ENCODE assay signal across 8 cellular contexts in the genomic region with DNA sequence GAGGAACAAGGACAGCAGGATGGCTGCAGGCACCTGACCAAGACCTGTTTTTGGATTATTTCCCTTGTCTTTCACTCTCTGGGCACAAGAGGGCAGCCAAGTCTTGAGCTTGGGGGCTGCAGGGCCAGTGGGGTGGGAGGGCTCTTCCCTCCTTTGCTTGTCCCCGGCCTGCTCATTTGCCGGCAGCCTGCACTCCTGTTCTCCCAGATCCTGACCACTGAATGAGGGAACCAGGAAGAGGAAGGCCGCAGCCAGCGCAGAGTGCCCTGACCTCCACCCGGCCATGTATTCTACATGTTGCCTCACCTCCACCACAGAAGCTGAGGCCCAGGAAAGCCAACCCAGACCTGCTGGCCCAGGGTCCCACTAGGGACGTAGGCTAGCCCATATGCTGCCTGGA. TPM values are rescaled to one million over a fixed set of nuclear protein-coding genes. Genes with fewer than 3 reads are reported as not detected.
DNase-seq lines count a peak whose midpoint lies in the region; ATAC-seq, FAIRE-seq and TF ChIP-seq lines count a peak whose summit lies in the region.

No MANE protein-coding gene starts in this region.

- H3K4me3 ChIP-seq in HCT116 (replicated peaks in 1 of 2; ENCODE audit: low read depth in 1 of 2, low read length in 2 of 2) = no peak overlapping the region
- H3K4me3 ChIP-seq in bronchial epithelial cell (ENCODE audit: low read depth, low read length) = no peak overlapping the region
- H3K4me3 ChIP-seq in liver (ENCODE audit: low read depth in 1 of 3, low read length in 3 of 3) = peak overlapping the region in 1 of 3 donors; percentile 5
- no peak overlapping the region for H3K4me3 ChIP-seq in vagina

- no peaks in the 10 kb centered on the region for H3K9me3 Mint-ChIP-seq in CD14-positive monocyte

- no peak overlapping the region for H3K4me2 ChIP-seq in HCT116 (ENCODE audit: low read length)

- H3K27me3 ChIP-seq in HCT116 (ENCODE audit: insufficient read depth, low read length) = peaks cover under 1% of the 10 kb centered on the region; the same call in 1 of the 2 replicates
- H3K27me3 ChIP-seq in bronchial epithelial cell (ENCODE audit: control insufficient read depth, insufficient read depth, low read length) = no peaks in the 10 kb centered on the region
- no peaks in the 10 kb centered on the region for H3K27me3 ChIP-seq in liver (ENCODE audit: control insufficient read depth in 4 of 4, insufficient read depth in 4 of 4, low read length in 3 of 4)
- no peaks in the 10 kb centered on the region for H3K27me3 ChIP-seq in vagina

- no peaks in the 10 kb centered on the region for H4K20me1 ChIP-seq in HCT116 (ENCODE audit: insufficient read depth)

- POLR2A ChIA-PET in HCT116 (lab: Charles Lee) = no interaction called here

- peaks cover 3 to 20% (median 11%) of the 10 kb centered on the region in 3 donors for H3K27me3 Mint-ChIP-seq in CD14-positive monocyte (ENCODE audit: low read depth in 3 of 3)

- peak; percentile 87 for ATAC-seq in HCT116

- H3K4me1 Mint-ChIP-seq in CD14-positive monocyte = no peaks in the 10 kb centered on the region

- TF ChIP-seq POLR2A in HCT116 (IDR thresholded peaks at IDR 0.05; ENCODE audit: borderline replicate concordance, extremely low read depth, insufficient read depth, insufficient read length) (no peak), vagina (IDR thresholded peaks at IDR 0.05) (no peak), GM12892 (IDR thresholded peaks at IDR 0.05; ENCODE audit: low read depth, low read length) (no peak)

- CTCF ChIA-PET in HCT116 (lab: Charles Lee) = interaction anchor here (0.7 to 1.3 kb wide), 3 partner anchors 8 to 15 kb away, joined by 3 to 4 read pairs (median 4); a partner anchor contains a TSS

- H2AFZ ChIP-seq in HCT116 (ENCODE audit: low read depth, low read length, poor library complexity, severe bottlenecking) = no peak overlapping the region

- TF ChIP-seq CTCF in CD14-positive monocyte (IDR thresholded peaks at IDR 0.05) (peak; percentile 14), HCT116 (IDR thresholded peaks at IDR 0.05 in 2 of 3, conservative IDR thresholded peaks at IDR 0.05 in 1 of 3; ENCODE audit: borderline replicate concordance in 1 of 3, insufficient read depth in 1 of 3, low read depth in 2 of 3, low read length in 2 of 3) (peak; percentile 35 to 53 (median 43); a peak in 4 of 6 replicates), bronchial epithelial cell (IDR thresholded peaks at IDR 0.05; ENCODE audit: insufficient read depth, low read length, severe bottlenecking) (peak; percentile 56), liver (IDR thresholded peaks at IDR 0.05; ENCODE audit: low read depth, low read length, missing input control) (peak; percentile 79), vagina (IDR thresholded peaks at IDR 0.05) (peak in 1 of 3 experiments; percentile 50)

- H3K27ac Mint-ChIP-seq in CD14-positive monocyte = no peak overlapping the region

- FAIRE-seq in bronchial epithelial cell (lab: Jason Lieb, UNC) (no peak), GM12892 (lab: Jason Lieb, UNC) (no peak)

- H3K36me3 Mint-ChIP-seq in CD14-positive monocyte = no peaks in the 10 kb centered on the region

- H3K9me3 ChIP-seq in HCT116 (ENCODE audit: control insufficient read depth in 1 of 2, insufficient read depth in 1 of 2, low read depth in 1 of 2, low read length in 2 of 2) (no peaks in the 10 kb centered on the region), liver (ENCODE audit: control insufficient read depth in 4 of 4, low read length in 3 of 4) (no peaks in the 10 kb centered on the region), vagina (no peaks in the 10 kb centered on the region)

- RAD21 ChIA-PET in HCT116 (lab: Charles Lee; ENCODE audit: low non-redundant PET in 1 of 2, low total read pairs in 2 of 2, uncharacterized antibody in 2 of 2, unreplicated experiment in 2 of 2) = interaction anchor here in 1 of 2 experiments (0.5 kb wide), 1 partner anchor 414 kb away, joined by 3 read pairs; no protein-coding TSS in a partner anchor

- no TSS peak for BruUV-seq in HCT116 (replicated peaks; lab: Mats Ljungman, UMichigan)

- WGBS in liver = 32% methylated on average over 6 of the region's 6 CpGs

- H3K4me3 Mint-ChIP-seq in CD14-positive monocyte = no peak overlapping the region

- intact Hi-C loops in CD14-positive monocyte (cut with micrococcal nuclease) = no loop called here
- intact Hi-C loops in HCT116 (cut with micrococcal nuclease) = no loop called here
- intact Hi-C loops in vagina (cut with DNase I) = no loop called here

- H3K36me3 ChIP-seq in HCT116 (ENCODE audit: control insufficient read depth in 1 of 2, insufficient read depth in 2 of 2, low read length in 2 of 2) (no peaks in the 10 kb centered on the region), bronchial epithelial cell (ENCODE audit: control insufficient read depth, insufficient read depth, low read length) (no peaks in the 10 kb centered on the region), liver (ENCODE audit: control insufficient read depth in 4 of 4, insufficient read depth in 3 of 4, low read depth in 1 of 4, low read length in 3 of 4) (no peaks in the 10 kb centered on the region), vagina (no peaks in the 10 kb centered on the region)

- TF ChIP-seq RAD21 in HCT116 (IDR thresholded peaks at IDR 0.05; ENCODE audit: low read depth) = peak; percentile 75
- peak; percentile 94 to 98 for TF ChIP-seq RAD21 in liver (IDR thresholded peaks at IDR 0.05)

- DNase-seq in CD14-positive monocyte (ENCODE audit: low spot score) (no peak), HCT116 (ENCODE audit: low read depth, low spot score) (peak; percentile 35), NCI-H748 treated with DMSO at 0.1 percent for 48 hours (lab: John Stamatoyannopoulos, UW) (peak; percentile 24), bronchial epithelial cell (ENCODE audit: low read depth) (peak; percentile 43), vagina (ENCODE audit: extremely low spot score in 2 of 2) (peak; percentile 88 to 92), KG1 (lab: John Stamatoyannopoulos, UW) (no peak), GM12892 (ENCODE audit: insufficient read length) (no peak)

- H3K9me2 ChIP-seq in HCT116 (ENCODE audit: insufficient read depth) = no peaks in the 10 kb centered on the region

- H3K9ac ChIP-seq in HCT116 (ENCODE audit: low read length) = no peak overlapping the region
- peak overlapping the region in 1 of 2 donors; percentile 14 for H3K9ac ChIP-seq in liver (ENCODE audit: low read depth in 1 of 2, low read length in 2 of 2)

- peaks cover 5 to 6% of the 10 kb centered on the region in 2 experiments for H3K4me1 ChIP-seq in HCT116 (ENCODE audit: control insufficient read depth in 1 of 2, insufficient read depth in 2 of 2, low read length in 2 of 2)
- H3K4me1 ChIP-seq in liver (ENCODE audit: control insufficient read depth in 4 of 4, insufficient read depth in 4 of 4, low read length in 3 of 4) = peaks cover 7 to 47% (median 26%) of the 10 kb centered on the region in 4 donors
- peaks cover 27% of the 10 kb centered on the region for H3K4me1 ChIP-seq in vagina

- no peaks in the 10 kb centered on the region for H3K79me2 ChIP-seq in HCT116 (ENCODE audit: insufficient read depth, low read length)

- no peak overlapping the region for H3K27ac ChIP-seq in HCT116 (ENCODE audit: low read depth, low read length)
- H3K27ac ChIP-seq in liver (ENCODE audit: low read depth in 1 of 2, low read length in 2 of 2) = peak overlapping the region; percentile 58 to 74
- H3K27ac ChIP-seq in vagina = peak overlapping the region; percentile 76

TF ChIP-seq in HCT116, 20 proteins besides CTCF, POLR2A, EP300 and RAD21 (continues in another document):
- TF ChIP-seq EGR1 (IDR thresholded peaks at IDR 0.05; ENCODE audit: low read depth) = no peak
- TF ChIP-seq, protein P1, sequence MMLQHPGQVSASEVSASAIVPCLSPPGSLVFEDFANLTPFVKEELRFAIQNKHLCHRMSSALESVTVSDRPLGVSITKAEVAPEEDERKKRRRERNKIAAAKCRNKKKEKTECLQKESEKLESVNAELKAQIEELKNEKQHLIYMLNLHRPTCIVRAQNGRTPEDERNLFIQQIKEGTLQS (IDR thresholded peaks at IDR 0.05) = no peak
- no peak for TF ChIP-seq ZNF274 (IDR thresholded peaks at IDR 0.05; ENCODE audit: low read depth, low read length)
- no peak for TF ChIP-seq SIN3A (IDR thresholded peaks at IDR 0.05; ENCODE audit: low read depth)
- no peak for TF ChIP-seq YY1 (IDR thresholded peaks at IDR 0.05; ENCODE audit: extremely low read depth, insufficient replicate concordance, low read depth, low read length)
- TF ChIP-seq FOSL1 (IDR thresholded peaks at IDR 0.05; ENCODE audit: low read depth) = no peak
- no peak for TF ChIP-seq ZFX (IDR thresholded peaks at IDR 0.05)
- no peak for TF ChIP-seq EZH2 (IDR thresholded peaks at IDR 0.05)
- no peak for TF ChIP-seq JUND (IDR thresholded peaks at IDR 0.05)
- no peak for TF ChIP-seq SRF (IDR thresholded peaks at IDR 0.05; ENCODE audit: low read depth)

TF ChIP-seq in liver, 16 proteins besides CTCF, POLR2A, EP300 and RAD21:
- TF ChIP-seq HNF4G (IDR thresholded peaks at IDR 0.05) (no peak), FOXA1 (IDR thresholded peaks at IDR 0.05) (no peak), RXRA (IDR thresholded peaks at IDR 0.05) (peak; percentile 56 to 67), SP1 (IDR thresholded peaks at IDR 0.05) (peak; percentile 71), FOXA2 (IDR thresholded peaks at IDR 0.05) (no peak), JUND (IDR thresholded peaks at IDR 0.05) (no peak), YY1 (IDR thresholded peaks at IDR 0.05) (peak; percentile 65), HNF4A (conservative IDR thresholded peaks at IDR 0.05) (peak; percentile 31 to 63), TAF1 (conservative IDR thresholded peaks at IDR 0.05) (peak; percentile 90)
- TF ChIP-seq, protein P2, sequence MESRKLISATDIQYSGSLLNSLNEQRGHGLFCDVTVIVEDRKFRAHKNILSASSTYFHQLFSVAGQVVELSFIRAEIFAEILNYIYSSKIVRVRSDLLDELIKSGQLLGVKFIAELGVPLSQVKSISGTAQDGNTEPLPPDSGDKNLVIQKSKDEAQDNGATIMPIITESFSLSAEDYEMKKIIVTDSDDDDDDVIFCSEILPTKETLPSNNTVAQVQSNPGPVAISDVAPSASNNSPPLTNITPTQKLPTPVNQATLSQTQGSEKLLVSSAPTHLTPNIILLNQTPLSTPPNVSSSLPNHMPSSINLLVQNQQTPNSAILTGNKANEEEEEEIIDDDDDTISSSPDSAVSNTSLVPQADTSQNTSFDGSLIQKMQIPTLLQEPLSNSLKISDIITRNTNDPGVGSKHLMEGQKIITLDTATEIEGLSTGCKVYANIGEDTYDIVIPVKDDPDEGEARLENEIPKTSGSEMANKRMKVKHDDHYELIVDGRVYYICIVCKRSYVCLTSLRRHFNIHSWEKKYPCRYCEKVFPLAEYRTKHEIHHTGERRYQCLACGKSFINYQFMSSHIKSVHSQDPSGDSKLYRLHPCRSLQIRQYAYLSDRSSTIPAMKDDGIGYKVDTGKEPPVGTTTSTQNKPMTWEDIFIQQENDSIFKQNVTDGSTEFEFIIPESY (IDR thresholded peaks at IDR 0.05) = no peak

RNA-seq across cellular contexts. Expression of a gene that starts 15.5 kb away (rescaled TPM):
- polyA plus RNA-seq in CD14-positive monocyte (not detected), liver (1,000 to 10,000 TPM; 3,316 to 3,724 TPM)
- total RNA-seq in HCT116 (2021; ENCODE audit: unreplicated experiment) (not detected), bronchial epithelial cell (0.38 and 11.6 TPM in 2 replicates), liver (1,000 to 10,000 TPM in 1 of 2 donors, under 1 TPM in 1; 0.47 to 2,438 TPM), vagina (898 TPM)
- polyA plus RNA-seq in HCT116 (2012) = not detected in 2 replicates
- not detected for polyA plus RNA-seq in GM12892 (2012; ENCODE audit: missing spikeins)

Comparison
In these comparisons a context has a peak if more than half of its experiments do, and no peak if none do; other contexts are left out.
1. DNase-seq: peak in HCT116 (single experiment), NCI-H748 treated with DMSO at 0.1 percent for 48 hours (single experiment), bronchial epithelial cell (single experiment) and vagina (2 of 2); none in CD14-positive monocyte (single experiment), KG1 (single experiment) and GM12892 (single experiment).